9 cellular contexts compared by ENCODE assay signal in the genomic region with DNA sequence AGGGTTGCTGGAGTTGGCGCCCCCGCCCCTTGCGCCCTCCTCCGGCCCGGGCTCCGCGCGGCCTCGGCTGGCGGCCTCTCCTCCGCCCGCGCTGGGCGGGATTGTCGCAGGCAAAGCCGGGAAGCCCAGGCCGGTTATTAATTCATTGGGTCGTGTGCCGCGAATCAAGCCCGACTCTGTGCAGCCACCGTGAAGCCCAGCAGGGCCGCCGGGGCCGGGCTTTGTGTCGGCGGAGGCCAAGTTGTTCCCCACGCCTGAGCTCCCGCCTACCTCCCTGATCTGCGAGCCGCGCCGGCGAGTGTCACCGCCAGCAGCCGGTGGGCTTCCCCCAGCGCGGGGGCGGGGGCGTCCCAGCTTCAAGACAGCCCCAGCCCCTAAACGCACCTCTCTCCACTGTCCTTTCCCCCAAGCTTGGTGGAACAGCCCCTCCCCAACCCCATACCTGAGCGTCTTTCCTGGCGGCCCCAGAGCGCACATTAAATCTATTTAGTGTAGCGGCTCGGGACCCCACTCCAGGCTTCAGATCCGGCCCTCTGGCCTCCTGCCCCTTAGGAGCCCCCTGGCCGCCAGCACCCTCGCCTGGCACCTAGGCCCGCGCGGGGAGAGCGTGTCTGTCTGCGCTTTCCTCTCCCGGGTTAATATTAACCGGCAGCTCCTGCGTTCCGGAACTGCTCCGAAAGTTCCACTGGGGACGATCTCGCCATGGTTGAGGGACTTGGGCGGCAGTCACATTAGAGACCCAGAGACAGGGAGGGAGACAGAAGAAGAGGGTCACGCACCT. TPM values are rescaled to one million over a fixed set of nuclear protein-coding genes. Genes with fewer than 3 reads are reported as not detected.
DNase-seq lines count a peak whose midpoint lies in the region; ATAC-seq and TF ChIP-seq lines count a peak whose summit lies in the region.
"Had no signal": no experiment of that assay in that cellular context is flagged by ENCODE, and none has a peak within 500 bp of the region (broad histone marks: within the 10 kb centered on the region; RNA-seq: fewer than 3 reads in every experiment).

No MANE protein-coding gene starts in this region.

- no peak overlapping the region for H2AFZ ChIP-seq in H9 (ENCODE audit: low read length)

- H3K23ac ChIP-seq in H9 (ENCODE audit: insufficient read length, low read depth, low read length) = no peak overlapping the region

- TF ChIP-seq CTCF in H9 (conservative IDR thresholded peaks at IDR 0.05) = no peak
- no peak for TF ChIP-seq CTCF in neural crest cell (conservative IDR thresholded peaks at IDR 0.05)
- TF ChIP-seq CTCF in GM13977 (IDR thresholded peaks at IDR 0.05; ENCODE audit: extremely low read depth, insufficient read depth, missing control alignments) = no peak

- H3K4me2 ChIP-seq in H9 (ENCODE audit: insufficient read depth, insufficient read length, low read length) = peak overlapping the region; percentile 3

- H3K27ac ChIP-seq in H9 (ENCODE audit: insufficient read length, low read depth, low read length) (no peak overlapping the region), ectodermal cell (ENCODE audit: insufficient read depth, low read depth, low read length, poor library complexity, severe bottlenecking) (no peak overlapping the region)

- H3K27me3 ChIP-seq in H9 (ENCODE audit: insufficient read depth, low read length) = peaks cover 85% of the 10 kb centered on the region
- peaks cover 100% of the 10 kb centered on the region for H3K27me3 ChIP-seq in ectodermal cell (ENCODE audit: control insufficient read depth, insufficient read depth, low read length, poor library complexity, severe bottlenecking)

- H2BK15ac ChIP-seq in H9 (ENCODE audit: low read depth, low read length) = no peak overlapping the region

- in situ Hi-C loops in Caki2 (cut with HindIII; ENCODE audit: low pct_unique_long_range_greater_than_20kb, low sequenced_read_pairs) = no loop called here
- in situ Hi-C loops in GM13977 (cut with MboI; ENCODE audit: low pct_unique_long_range_greater_than_20kb, low sequenced_read_pairs, unreplicated experiment) = loop anchor here (10.0 to 25.0 kb wide), 2 partner anchors 654 to 1026 kb away; no protein-coding TSS in a partner anchor

- no peak overlapping the region for H4K8ac ChIP-seq in H9 (replicated peaks; ENCODE audit: insufficient read length, low read depth, low read length)

- no peak overlapping the region for H3K27ac Mint-ChIP-seq in H9
- H3K27ac Mint-ChIP-seq in neural crest cell (ENCODE audit: unreplicated experiment) = no peak overlapping the region

- H3K27me3 Mint-ChIP-seq in H9 (ENCODE audit: low read depth) (peaks cover 95% of the 10 kb centered on the region), neural crest cell (ENCODE audit: low read depth) (peaks cover 92% of the 10 kb centered on the region)

- no peak overlapping the region for H4K91ac ChIP-seq in H9 (ENCODE audit: insufficient read length, low read depth, low read length)

- no peak overlapping the region for H4K5ac ChIP-seq in H9 (ENCODE audit: insufficient read length, low read depth, low read length)

- H3K9ac ChIP-seq in H9 (ENCODE audit: extremely low read depth, insufficient read length, low read length) = no peak overlapping the region

- H3K9me3 ChIP-seq in H9 (ENCODE audit: control insufficient read depth, low read depth, low read length) (no peaks in the 10 kb centered on the region), ectodermal cell (ENCODE audit: control insufficient read depth, low read length) (no peaks in the 10 kb centered on the region)

- WGBS in H9 (ENCODE audit: extremely low coverage, insufficient read length, low lambda C conversion rate) = no CpG with 5 or more reads among the region's 63 CpGs
- 0 to 1% methylated on average over 63 of the region's 63 CpGs for WGBS in ectodermal cell, 2 experiments

- H3K4me3 ChIP-seq in ectodermal cell (ENCODE audit: insufficient read depth, low read depth, low read length) = peak overlapping the region; percentile 24

- no peak overlapping the region for H2AK5ac ChIP-seq in H9 (ENCODE audit: insufficient read length, low read length)

- no peak for ATAC-seq in GM18868 (IDR thresholded peaks at IDR 0.05; ENCODE audit: unreplicated experiment)

- no peak overlapping the region for H3T11ph ChIP-seq in H9 (ENCODE audit: low read length)

- peaks cover 32 to 63% of the 10 kb centered on the region in 2 experiments for H3K4me1 Mint-ChIP-seq in H9
- H3K4me1 Mint-ChIP-seq in neural crest cell = peaks cover 40% of the 10 kb centered on the region

- H2BK20ac ChIP-seq in H9 (ENCODE audit: low read depth, low read length, poor library complexity, severe bottlenecking) = no peak overlapping the region

- H2BK12ac ChIP-seq in H9 (ENCODE audit: insufficient read length, low read depth, low read length) = no peak overlapping the region

- no peaks in the 10 kb centered on the region; a peak in 1 of 7 replicates for H3K36me3 Mint-ChIP-seq in H9 (ENCODE audit: insufficient read depth in 1 of 3, low read depth in 3 of 3)
- no peaks in the 10 kb centered on the region for H3K36me3 Mint-ChIP-seq in neural crest cell (ENCODE audit: low read depth)

- H4K20me1 ChIP-seq in H9 (ENCODE audit: control insufficient read depth, insufficient read depth, insufficient read length) = no peaks in the 10 kb centered on the region

- no peak overlapping the region for H2BK5ac ChIP-seq in H9 (ENCODE audit: insufficient read length, low read length)

- H3K4me1 ChIP-seq in H9 (ENCODE audit: insufficient read depth, low read length) (no peaks in the 10 kb centered on the region; the same call in 1 of the 2 replicates), ectodermal cell (ENCODE audit: control insufficient read depth, insufficient read depth, low read length) (peaks cover 29% of the 10 kb centered on the region)

- H3K36me3 ChIP-seq in ectodermal cell (ENCODE audit: control insufficient read depth, insufficient read depth, low read length) = no peaks in the 10 kb centered on the region

- H3K18ac ChIP-seq in H9 (ENCODE audit: insufficient read length, low read depth, low read length) = no peak overlapping the region

- no peak overlapping the region; the same call in 1 of the 2 replicates for H3K14ac ChIP-seq in H9 (ENCODE audit: insufficient read depth, low read length)

- no peak overlapping the region for H2BK120ac ChIP-seq in H9 (ENCODE audit: low read depth, low read length, poor library complexity, severe bottlenecking)

- H3K4ac ChIP-seq in H9 (ENCODE audit: low read depth, low read length) = no peak overlapping the region

- H3K9me3 Mint-ChIP-seq in H9 (peaks cover 0 to 3% of the 10 kb centered on the region in 2 experiments; a peak in 3 of 5 replicates), neural crest cell (no peaks in the 10 kb centered on the region)

- H3K79me1 ChIP-seq in H9 (ENCODE audit: insufficient read depth, low read depth, low read length, poor library complexity, severe bottlenecking) = no peaks in the 10 kb centered on the region

- H3K4me3 Mint-ChIP-seq in H9 = peak overlapping the region; percentile 51 to 78
- H3K4me3 Mint-ChIP-seq in neural crest cell = peak overlapping the region; percentile 81

- DNase-seq in Caki2 (ENCODE audit: low read depth) (peak; percentile 84), H9 (no peak), neural crest cell (ENCODE audit: low read depth, low spot score) (peak; percentile 45), mesenteric fat pad (ENCODE audit: low spot score) (no peak), HUDEP-2 (lab: John Stamatoyannopoulos, UW; ENCODE audit: unreplicated experiment in 76 of 76) (no peak), GM13977 (ENCODE audit: low spot score) (no peak)
- DNase-seq: stimulated activated CD4-positive, alpha-beta T cell treated with anti-CD3 and anti-CD28 coated beads, Interleukin-1b, Interleukin-23, amount 100 ng/mL, for 48 hours had no signal

- H3K23me2 ChIP-seq in H9 (ENCODE audit: insufficient read length, low read depth, low read length, poor library complexity, severe bottlenecking) = peaks cover 13% of the 10 kb centered on the region

- no peak overlapping the region for H3K56ac ChIP-seq in H9 (ENCODE audit: insufficient read length, low read depth, low read length)

- H3K79me2 ChIP-seq in H9 (ENCODE audit: insufficient read depth, low read length) = no peaks in the 10 kb centered on the region

RNA-seq across cellular contexts. Expression of gene SHH, which starts 3.5 kb away (rescaled TPM):
- 8.7 and 18.5 TPM in 2 replicates for total RNA-seq in Caki2 (2014; rRNA removed; shearing (Covaris generic); ENCODE audit: low replicate concordance)
- total RNA-seq in H9 (2021) = 0.07 and 0.09 TPM in 2 replicates
- polyA plus RNA-seq in ectodermal cell (2013, experiment 1 of 4) = not detected
- 0.04 TPM for polyA plus RNA-seq in ectodermal cell (2013, experiment 2 of 4)
- 0.11 TPM for polyA plus RNA-seq in ectodermal cell (2013, experiment 3 of 4)
- polyA plus RNA-seq in ectodermal cell (2013, experiment 4 of 4) = 0.08 TPM
- not detected in 2 replicates for total RNA-seq in neural crest cell
- not detected for total RNA-seq in mesenteric fat pad

Comparison
In these comparisons a context has a peak if more than half of its experiments do, and no peak if none do; other contexts are left out.
1. DNase-seq: peak in Caki2 (single experiment) and neural crest cell (single experiment); none in H9 (single experiment), mesenteric fat pad (single experiment), HUDEP-2 (0 of 76) and GM13977 (single experiment).